Comparison of ENCODE assay signal across 8 cellular contexts in genomic region chr6:139882977-139883728, GRCh38.
DNase-seq lines count a peak whose midpoint lies in the region; ATAC-seq and TF ChIP-seq lines count a peak whose summit lies in the region.

No MANE protein-coding gene starts in this region.

- H3K4me3 ChIP-seq in osteoblast (ENCODE audit: insufficient read depth, low read length) (no peak overlapping the region), prostate gland (no peak overlapping the region)

- intact Hi-C loops in prostate gland (cut with DNase I) = loop anchor here (10.0 kb wide), 1 partner anchor 508 kb away; the partner anchor contains the start of gene CITED2

- no peaks in the 10 kb centered on the region for H4K20me1 ChIP-seq in osteoblast (ENCODE audit: insufficient read depth, low read length)

- H3K36me3 ChIP-seq in osteoblast (ENCODE audit: insufficient read depth, low read length) (no peaks in the 10 kb centered on the region), prostate gland (no peaks in the 10 kb centered on the region)

- H3K27ac ChIP-seq in osteoblast (ENCODE audit: low read depth, low read length) (peak overlapping the region; percentile 80), prostate gland (no peak overlapping the region)

- ATAC-seq in GM18502 (IDR thresholded peaks at IDR 0.05; ENCODE audit: poor library complexity, unreplicated experiment) = peak; percentile 49

- no peak for TF ChIP-seq CTCF in osteoblast (IDR thresholded peaks at IDR 0.05; ENCODE audit: extremely low read depth, low read depth, low read length)
- no peak for TF ChIP-seq CTCF in prostate gland (IDR thresholded peaks at IDR 0.05)

- TF ChIP-seq POLR2A in prostate gland (IDR thresholded peaks at IDR 0.05) = no peak

- H2AFZ ChIP-seq in osteoblast (ENCODE audit: low read length) = peak overlapping the region; percentile 65

- 72% methylated on average over 3 of the region's 3 CpGs for WGBS in prostate gland

- H3K9me3 ChIP-seq in osteoblast (ENCODE audit: low read depth, low read length) (no peaks in the 10 kb centered on the region), prostate gland (no peaks in the 10 kb centered on the region)

- H3K27me3 ChIP-seq in osteoblast (ENCODE audit: insufficient read depth, low read length) = no peaks in the 10 kb centered on the region
- H3K27me3 ChIP-seq in prostate gland (replicated peaks; ENCODE audit: insufficient read depth) = no peaks in the 10 kb centered on the region

- DNase-seq in LHCN-M2 (ENCODE audit: low read depth) (peak; percentile 66), dedifferentiated amniotic fluid mesenchymal stem cell (ENCODE audit: extremely low spot score) (peak; percentile 36), osteoblast (ENCODE audit: insufficient read length, low spot score, missing footprints) (no peak), prostate gland (ENCODE audit: low spot score) (no peak), NCI-H1105 treated with DMSO at 0.1 percent for 48 hours (lab: John Stamatoyannopoulos, UW) (no peak), RKO (ENCODE audit: low spot score) (no peak)
- DNase-seq in activated CD4-positive, alpha-beta T cell treated with anti-CD3 and anti-CD28 coated beads, Interleukin-2, amount 50 U/mL, for 48 hours = no peak

- H3K4me1 ChIP-seq in osteoblast (ENCODE audit: insufficient read depth, low read length) (peaks cover 23% of the 10 kb centered on the region), prostate gland (replicated peaks) (no peaks in the 10 kb centered on the region)

- H3K79me2 ChIP-seq in osteoblast (ENCODE audit: insufficient read depth, low read length) = no peaks in the 10 kb centered on the region

- no peak overlapping the region for H3K4me2 ChIP-seq in osteoblast (ENCODE audit: insufficient read depth, low read length)

Comparison
In these comparisons a context has a peak if more than half of its experiments do, and no peak if none do; other contexts are left out.
1. DNase-seq: peak in LHCN-M2 (single experiment) and dedifferentiated amniotic fluid mesenchymal stem cell (single experiment); none in osteoblast (single experiment), prostate gland (single experiment), activated CD4-positive, alpha-beta T cell treated with anti-CD3 and anti-CD28 coated beads, Interleukin-2, amount 50 U/mL, for 48 hours (0 of 2), NCI-H1105 treated with DMSO at 0.1 percent for 48 hours (single experiment) and RKO (single experiment).